Comparison of ENCODE assay signal across 16 cellular contexts in genomic region chr16:56621665-56622445, GRCh38. TPM values are rescaled to one million over a fixed set of nuclear protein-coding genes. Genes with fewer than 3 reads are reported as not detected.
"Had no signal": no experiment of that assay in that cellular context is flagged by ENCODE, and none has a peak within 500 bp of the region (broad histone marks: within the 10 kb centered on the region; RNA-seq: fewer than 3 reads in every experiment).

No MANE protein-coding gene starts in this region.

RNA-seq across cellular contexts. Expression of gene MT1M, which starts 10.6 kb away (rescaled TPM):
- total RNA-seq: activated B cell treated with CpG ODN at 0.5 μM for 24 hours; activated CD8-positive, alpha-beta T cell treated with anti-CD3 and anti-CD28 coated beads for 36 hours; activated T-helper 17 cell treated with anti-CD3 and anti-CD28 coated beads, Interleukin-2, amount 50 U/mL, for 72 hours; astrocyte; cerebellum; fibroblast of villous mesenchyme; glomerular endothelial cell; T-cell; T-helper 2 cell treated with Interferon-gamma antibody and Interleukin-4, amounts not matched to agents 100 ng/mL and 5 ng/mL, for 36 hours had no signal

RNA-seq across cellular contexts. Expression of gene MT1A, which starts 16.6 kb away (rescaled TPM):
- total RNA-seq: activated B cell treated with CpG ODN at 0.5 μM for 24 hours; activated CD8-positive, alpha-beta T cell treated with anti-CD3 and anti-CD28 coated beads for 36 hours; activated T-cell treated with anti-CD3 and anti-CD28 coated beads, Interleukin-2, amount 50 U/mL, for 4 hours; astrocyte; bronchial epithelial cell; cerebellum; glomerular endothelial cell; T-cell had no signal

RNA-seq across cellular contexts. Expression of gene MT1B, which starts 29.8 kb away (rescaled TPM):
- total RNA-seq: activated B cell treated with CpG ODN at 0.5 μM for 24 hours; activated CD8-positive, alpha-beta T cell treated with anti-CD3 and anti-CD28 coated beads for 36 hours; activated T-cell treated with anti-CD3 and anti-CD28 coated beads, Interleukin-2, amount 50 U/mL, for 4 hours; activated T-helper 17 cell treated with anti-CD3 and anti-CD28 coated beads, Interleukin-2, amount 50 U/mL, for 72 hours; astrocyte; bronchial epithelial cell; cardiac septum; cerebellum; dorsolateral prefrontal cortex; esophagus squamous epithelium; fibroblast of lung; fibroblast of villous mesenchyme; gastroesophageal sphincter; glomerular endothelial cell; T-cell; T-helper 2 cell treated with Interferon-gamma antibody and Interleukin-4, amounts not matched to agents 100 ng/mL and 5 ng/mL, for 36 hours had no signal
